In the genomic region with DNA sequence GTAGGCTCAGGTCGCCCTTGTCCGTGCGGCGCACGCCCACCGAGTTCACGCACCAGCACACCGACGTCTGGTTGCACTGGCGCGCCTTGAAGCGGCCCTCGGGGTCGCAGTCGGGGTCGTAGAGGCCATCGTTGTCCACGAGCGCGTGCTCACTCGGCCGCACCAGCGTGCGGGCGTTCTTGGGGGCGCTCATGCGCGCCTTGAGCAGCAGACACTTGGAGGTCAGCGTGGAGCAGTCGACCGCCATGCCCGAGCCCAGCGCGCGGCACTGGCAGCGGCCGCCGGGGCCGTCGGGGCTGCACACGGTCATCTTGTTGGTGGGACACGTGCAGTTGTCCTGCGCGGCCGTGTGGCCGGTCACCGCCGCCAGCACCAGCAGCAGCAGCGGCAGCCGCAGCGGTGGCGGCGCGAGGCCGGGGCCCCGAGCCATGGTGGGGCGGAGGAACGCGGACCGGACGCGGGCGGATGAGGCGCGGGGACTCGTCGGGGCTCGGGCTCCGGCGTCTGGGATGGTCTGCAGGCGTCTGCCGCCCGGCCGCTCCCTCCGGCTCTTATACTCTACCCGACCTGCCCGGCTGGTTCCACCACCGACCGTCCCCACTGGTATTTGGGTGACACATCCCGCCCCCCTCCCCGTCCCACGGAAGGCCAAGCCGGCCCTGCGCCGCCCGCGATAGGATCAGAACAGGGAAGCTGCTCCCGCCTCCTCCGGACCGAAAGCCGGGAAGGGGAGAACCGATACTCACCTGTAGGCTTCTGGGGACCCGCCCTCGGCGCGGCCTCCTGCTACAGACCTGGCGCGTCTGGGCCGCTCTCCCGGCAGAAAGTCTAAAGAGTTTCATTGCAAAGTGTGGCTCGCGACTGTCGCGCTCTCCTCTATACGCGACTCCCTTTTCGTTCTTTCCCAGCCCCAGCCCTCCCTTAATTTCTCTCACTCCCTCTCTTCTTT, we compare ENCODE assay signal across 9 cellular contexts. TPM values are rescaled to one million over a fixed set of nuclear protein-coding genes. Genes with fewer than 3 reads are reported as not detected.
DNase-seq lines count a peak whose midpoint lies in the region; ATAC-seq and TF ChIP-seq lines count a peak whose summit lies in the region.
"Had no signal": no experiment of that assay in that cellular context is flagged by ENCODE, and none has a peak within 500 bp of the region (broad histone marks: within the 10 kb centered on the region; RNA-seq: fewer than 3 reads in every experiment).

A gene with protein sequence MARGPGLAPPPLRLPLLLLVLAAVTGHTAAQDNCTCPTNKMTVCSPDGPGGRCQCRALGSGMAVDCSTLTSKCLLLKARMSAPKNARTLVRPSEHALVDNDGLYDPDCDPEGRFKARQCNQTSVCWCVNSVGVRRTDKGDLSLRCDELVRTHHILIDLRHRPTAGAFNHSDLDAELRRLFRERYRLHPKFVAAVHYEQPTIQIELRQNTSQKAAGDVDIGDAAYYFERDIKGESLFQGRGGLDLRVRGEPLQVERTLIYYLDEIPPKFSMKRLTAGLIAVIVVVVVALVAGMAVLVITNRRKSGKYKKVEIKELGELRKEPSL (minus strand): TSS at position 526 of the 949 bp plus-strand sequence. CDS start 96 bp downstream, at position 430.

- H3K27ac ChIP-seq in colonic mucosa (no peak within 1 kb of the TSS), lower lobe of right lung (peak within 1 kb of the TSS; percentile 86), thyroid gland (peak within 1 kb of the TSS in 1 of 3 donors; percentile 37)
- H3K27ac ChIP-seq: BLaER1 had no signal

- H3K27me3 ChIP-seq in colonic mucosa (peaks cover 24% of the 10 kb centered on the region), lower lobe of right lung (ENCODE audit: low read depth) (peaks cover 15% of the 10 kb centered on the region), thyroid gland (no peaks in the 10 kb centered on the region)
- H3K27me3 ChIP-seq: BLaER1 had no signal

- peaks cover 12% of the 10 kb centered on the region for H3K4me1 ChIP-seq in colonic mucosa
- peaks cover 23% of the 10 kb centered on the region for H3K4me1 ChIP-seq in lower lobe of right lung
- peaks cover 19 to 39% of the 10 kb centered on the region in 2 donors for H3K4me1 ChIP-seq in thyroid gland
- H3K4me1 ChIP-seq: BLaER1 had no signal

- TF ChIP-seq CTCF in colonic mucosa (IDR thresholded peaks at IDR 0.05) (no peak), lower lobe of right lung (IDR thresholded peaks at IDR 0.05) (no peak), thyroid gland (IDR thresholded peaks at IDR 0.05) (peak in 1 of 6 experiments; percentile 12)

- H3K9me3 ChIP-seq in colonic mucosa = no peaks in the 10 kb centered on the region
- H3K9me3 ChIP-seq in lower lobe of right lung = no peaks in the 10 kb centered on the region
- no peaks in the 10 kb centered on the region for H3K9me3 ChIP-seq in thyroid gland

- TF ChIP-seq POLR2A in thyroid gland (IDR thresholded peaks at IDR 0.05) = peak in 1 of 2 donors; percentile 43

- DNase-seq in NCI-H748 (lab: John Stamatoyannopoulos, UW; ENCODE audit: unreplicated experiment) = peak; percentile 77
- no peak for DNase-seq in NCI-H748 treated with DMSO at 0.1 percent for 48 hours (lab: John Stamatoyannopoulos, UW)
- DNase-seq in colonic mucosa = peak; percentile 58
- peak; percentile 92 for DNase-seq in lower lobe of right lung
- DNase-seq in thyroid gland = peak; percentile 64 to 73
- DNase-seq in SKM-1 (lab: John Stamatoyannopoulos, UW; ENCODE audit: unreplicated experiment) = no peak
- no peak for DNase-seq in globus pallidus (ENCODE audit: low spot score)
- DNase-seq in kidney glomerular epithelial cell (lab: John Stamatoyannopoulos, UW) = no peak

- peak within 1 kb of the TSS in 1 of 2 donors; percentile 33 for H3K9ac ChIP-seq in colonic mucosa (ENCODE audit: low read depth in 2 of 2, low read length in 2 of 2)
- H3K9ac ChIP-seq: BLaER1 had no signal

- intact Hi-C loops in colonic mucosa (cut with DNase I) (no loop called here), lower lobe of right lung (cut with DNase I) (no loop called here), thyroid gland (cut with DNase I) (no loop called here)

- H3K4me3 ChIP-seq in colonic mucosa (peak within 1 kb of the TSS; percentile 39), lower lobe of right lung (peak within 1 kb of the TSS; percentile 55), thyroid gland (replicated peaks in 1 of 3) (peak within 1 kb of the TSS in 1 of 3 donors; percentile 33)
- H3K4me3 ChIP-seq: BLaER1 had no signal

- H3K36me3 ChIP-seq in colonic mucosa (no peaks in the 10 kb centered on the region), lower lobe of right lung (no peaks in the 10 kb centered on the region), thyroid gland (no peaks in the 10 kb centered on the region)
- H3K36me3 ChIP-seq: BLaER1 had no signal

- 21 to 23% methylated on average over 26 to 48 of the region's 107 CpGs for WGBS in thyroid gland, 2 donors

- peak; percentile 86 to 91 for ATAC-seq in lower lobe of right lung

RNA-seq across cellular contexts. Expression of the gene that starts here (rescaled TPM):
- 1 to 10 TPM in 1 of 2 donors, under 1 TPM in 1; 0.52 to 1.2 TPM for total RNA-seq in colonic mucosa
- 69.9 TPM for total RNA-seq in lower lobe of right lung
- total RNA-seq in thyroid gland = 10 to 100 TPM in 1 of 4 donors, 1 to 10 TPM in 3; 5.7 to 13.0 (median 8.9) TPM

Comparison
In these comparisons a context has a peak if more than half of its experiments do, and no peak if none do; other contexts are left out.
1. DNase-seq: peak in NCI-H748 (single experiment), colonic mucosa (single experiment), lower lobe of right lung (single experiment) and thyroid gland (2 of 2); none in NCI-H748 treated with DMSO at 0.1 percent for 48 hours (single experiment), SKM-1 (single experiment), globus pallidus (single experiment) and kidney glomerular epithelial cell (single experiment).